In the genomic region with DNA sequence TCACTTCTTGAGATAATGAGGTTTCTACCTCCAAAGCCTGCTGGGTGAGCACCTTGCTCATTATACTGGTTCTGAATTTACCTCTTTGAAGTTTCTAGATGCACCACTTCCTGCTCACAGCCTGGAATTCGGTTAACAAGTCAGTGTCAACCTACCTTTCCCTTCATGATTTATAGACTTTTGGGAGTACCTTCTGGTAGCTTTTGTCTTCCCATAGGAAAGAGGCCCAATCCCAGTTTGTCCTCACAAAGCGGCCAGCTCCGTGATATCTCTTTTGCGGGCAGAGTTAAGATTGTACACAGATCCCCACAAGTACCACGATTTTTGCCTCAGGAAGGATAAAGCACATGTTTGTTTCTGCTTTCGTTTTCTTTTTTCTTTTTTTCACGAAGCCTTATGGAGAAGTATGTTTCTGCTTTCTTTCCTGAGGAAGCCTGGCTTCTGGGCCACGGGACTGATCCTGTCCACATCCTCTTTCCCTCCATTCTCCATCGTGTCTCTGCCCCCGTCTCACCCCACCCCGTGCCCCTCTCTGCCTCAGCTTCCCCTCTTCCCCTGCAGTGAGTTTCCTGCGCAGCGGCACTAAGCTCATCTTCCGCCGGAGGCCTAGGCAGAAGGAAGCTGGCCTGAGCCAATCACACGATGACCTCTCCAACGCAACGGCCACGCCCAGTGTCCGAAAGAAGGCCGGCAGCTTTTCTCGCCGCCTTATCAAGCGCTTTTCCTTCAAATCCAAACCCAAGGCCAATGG, we compare ENCODE assay signal across 1 cellular context.
TF ChIP-seq lines count a peak whose summit lies in the region.

No MANE protein-coding gene starts in this region.

TF ChIP-seq in SK-N-SH treated with all-trans-retinoic acid at 6 μM for 48 hours, 23 proteins besides CTCF, POLR2A, EP300 and RAD21 (continued from another document):
- TF ChIP-seq, protein P1, sequence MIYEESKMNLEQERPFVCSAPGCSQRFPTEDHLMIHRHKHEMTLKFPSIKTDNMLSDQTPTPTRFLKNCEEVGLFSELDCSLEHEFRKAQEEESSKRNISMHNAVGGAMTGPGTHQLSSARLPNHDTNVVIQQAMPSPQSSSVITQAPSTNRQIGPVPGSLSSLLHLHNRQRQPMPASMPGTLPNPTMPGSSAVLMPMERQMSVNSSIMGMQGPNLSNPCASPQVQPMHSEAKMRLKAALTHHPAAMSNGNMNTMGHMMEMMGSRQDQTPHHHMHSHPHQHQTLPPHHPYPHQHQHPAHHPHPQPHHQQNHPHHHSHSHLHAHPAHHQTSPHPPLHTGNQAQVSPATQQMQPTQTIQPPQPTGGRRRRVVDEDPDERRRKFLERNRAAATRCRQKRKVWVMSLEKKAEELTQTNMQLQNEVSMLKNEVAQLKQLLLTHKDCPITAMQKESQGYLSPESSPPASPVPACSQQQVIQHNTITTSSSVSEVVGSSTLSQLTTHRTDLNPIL (CRISPR knock-in tag; IDR thresholded peaks at IDR 0.05; ENCODE audit: low read depth): no peak
- TF ChIP-seq ESRRG (CRISPR knock-in tag; IDR thresholded peaks at IDR 0.05) (no peak), PPARA (CRISPR knock-in tag; IDR thresholded peaks at IDR 0.05; ENCODE audit: borderline replicate concordance) (no peak), GLIS3 (CRISPR knock-in tag; IDR thresholded peaks at IDR 0.05) (no peak)
